In genomic region chrX:103640401-103641155, GRCh38 we compare ENCODE assay signal across 22 cellular contexts. TPM values are rescaled to one million over a fixed set of nuclear protein-coding genes. Genes with fewer than 3 reads are reported as not detected.
DNase-seq lines count a peak whose midpoint lies in the region; ATAC-seq and TF ChIP-seq lines count a peak whose summit lies in the region.
"Had no signal": no experiment of that assay in that cellular context is flagged by ENCODE, and none has a peak within 500 bp of the region (broad histone marks: within the 10 kb centered on the region; RNA-seq: fewer than 3 reads in every experiment).

No MANE protein-coding gene starts in this region.

- H3K4me3 Mint-ChIP-seq in MCF 10A (ENCODE audit: unreplicated experiment), result no peak overlapping the region
- H3K4me3 Mint-ChIP-seq in activated CD4-positive, alpha-beta memory T cell treated with anti-CD3 and anti-CD28 coated beads, Interleukin-2, amount 10 ng/mL, durations not matched to agents 7 days and 5 days, result no peak overlapping the region
- H3K4me3 Mint-ChIP-seq: dendritic cell treated with granulocyte-macrophage colony-stimulating factor and Interleukin-4, amounts not matched to agents 40 ng/mL and 50 ng/mL, for 4 days; nephron had no signal

- H3K27me3 Mint-ChIP-seq in MCF 10A (ENCODE audit: insufficient read depth, unreplicated experiment), result peaks cover 41% of the 10 kb centered on the region
- peaks cover 3% of the 10 kb centered on the region for H3K27me3 Mint-ChIP-seq in activated CD4-positive, alpha-beta memory T cell treated with anti-CD3 and anti-CD28 coated beads, Interleukin-2, amount 10 ng/mL, durations not matched to agents 7 days and 5 days
- H3K27me3 Mint-ChIP-seq: dendritic cell treated with granulocyte-macrophage colony-stimulating factor and Interleukin-4, amounts not matched to agents 40 ng/mL and 50 ng/mL, for 4 days had no signal

- H3K27ac Mint-ChIP-seq in MCF 10A (ENCODE audit: low read depth, unreplicated experiment), result no peak overlapping the region
- H3K27ac Mint-ChIP-seq in activated CD4-positive, alpha-beta memory T cell treated with anti-CD3 and anti-CD28 coated beads, Interleukin-2, amount 10 ng/mL, durations not matched to agents 7 days and 5 days, result no peak overlapping the region
- H3K27ac Mint-ChIP-seq: dendritic cell treated with granulocyte-macrophage colony-stimulating factor and Interleukin-4, amounts not matched to agents 40 ng/mL and 50 ng/mL, for 4 days; nephron had no signal

- no peaks in the 10 kb centered on the region for H3K9me3 ChIP-seq in mammary epithelial cell (replicated peaks; ENCODE audit: insufficient read depth, low read length)
- H3K9me3 ChIP-seq: ascending aorta, transverse colon had no signal

- peak; percentile 33 for DNase-seq in mammary epithelial cell
- no peak for DNase-seq in MCF 10A (ENCODE audit: unreplicated experiment)
- DNase-seq in amniotic epithelial cell (ENCODE audit: low read depth), result peak; percentile 70
- DNase-seq in foreskin fibroblast, result peak; percentile 62 to 73
- no peak for DNase-seq in activated CD4-positive, alpha-beta memory T cell treated with anti-CD3 and anti-CD28 coated beads, Interleukin-2, amount 10 ng/mL, durations not matched to agents 7 days and 5 days
- DNase-seq in GF-D8 (lab: John Stamatoyannopoulos, UW), result no peak
- no peak for DNase-seq in SW480 (ENCODE audit: low spot score)
- DNase-seq: activated CD4-positive, alpha-beta T cell treated with anti-CD3 and anti-CD28 coated beads for 1 hour; activated effector memory CD4-positive, alpha-beta T cell treated with anti-CD3 and anti-CD28 coated beads, Interleukin-2, amount 50 U/mL, for 16 hours; DMS153; mesendoderm; NCI-H2029; NCI-H510A; SIG-M5; stimulated activated naive CD4-positive, alpha-beta T cell; transverse colon had no signal

- H3K36me3 Mint-ChIP-seq in MCF 10A (ENCODE audit: insufficient read depth, unreplicated experiment), result no peaks in the 10 kb centered on the region
- H3K36me3 Mint-ChIP-seq in activated CD4-positive, alpha-beta memory T cell treated with anti-CD3 and anti-CD28 coated beads, Interleukin-2, amount 10 ng/mL, durations not matched to agents 7 days and 5 days (ENCODE audit: low read depth), result no peaks in the 10 kb centered on the region

- no peaks in the 10 kb centered on the region for H3K79me2 ChIP-seq in mammary epithelial cell (ENCODE audit: insufficient read depth, low read length)

- intact Hi-C loops in mammary epithelial cell (cut with micrococcal nuclease), result no loop called here
- intact Hi-C loops in MCF 10A (cut with micrococcal nuclease), result no loop called here

- H3K36me3 ChIP-seq in mammary epithelial cell (ENCODE audit: insufficient read depth, low read length), result no peaks in the 10 kb centered on the region
- H3K36me3 ChIP-seq: ascending aorta, transverse colon had no signal

- H3K4me1 Mint-ChIP-seq in MCF 10A (ENCODE audit: insufficient read depth, unreplicated experiment), result no peaks in the 10 kb centered on the region
- H3K4me1 Mint-ChIP-seq in activated CD4-positive, alpha-beta memory T cell treated with anti-CD3 and anti-CD28 coated beads, Interleukin-2, amount 10 ng/mL, durations not matched to agents 7 days and 5 days, result no peaks in the 10 kb centered on the region
- H3K4me1 Mint-ChIP-seq: nephron had no signal

- no peaks in the 10 kb centered on the region for H3K27me3 ChIP-seq in mammary epithelial cell (ENCODE audit: insufficient read depth, low read length)
- H3K27me3 ChIP-seq: ascending aorta, transverse colon had no signal

- dilution Hi-C loops in mammary epithelial cell (cut with HindIII; ENCODE audit: low sequenced_read_pairs), result loop anchor here (5.0 kb wide), 2 partner anchors 58 to 88 kb away; no protein-coding TSS in a partner anchor

- H3K9me3 Mint-ChIP-seq in MCF 10A (ENCODE audit: unreplicated experiment), result peaks cover 1% of the 10 kb centered on the region
- H3K9me3 Mint-ChIP-seq in activated CD4-positive, alpha-beta memory T cell treated with anti-CD3 and anti-CD28 coated beads, Interleukin-2, amount 10 ng/mL, durations not matched to agents 7 days and 5 days, result no peaks in the 10 kb centered on the region
- H3K9me3 Mint-ChIP-seq: dendritic cell treated with granulocyte-macrophage colony-stimulating factor and Interleukin-4, amounts not matched to agents 40 ng/mL and 50 ng/mL, for 4 days had no signal

- H3K4me3 ChIP-seq in mammary epithelial cell (replicated peaks in 1 of 3; ENCODE audit: insufficient read depth in 1 of 3, low read depth in 2 of 3, low read length in 3 of 3) (no peak overlapping the region), foreskin fibroblast (ENCODE audit: low read depth in 1 of 2, low read length in 2 of 2) (no peak overlapping the region)
- H3K4me3 ChIP-seq: ascending aorta, transverse colon had no signal

- TF ChIP-seq CTCF in mammary epithelial cell (conservative IDR thresholded peaks at IDR 0.05 in 1 of 2, IDR thresholded peaks at IDR 0.05 in 1 of 2; ENCODE audit: extremely low read depth in 1 of 2, insufficient read depth in 1 of 2, low read depth in 1 of 2, low read length in 2 of 2), result no peak
- TF ChIP-seq CTCF in MCF 10A (IDR thresholded peaks at IDR 0.05; ENCODE audit: unreplicated experiment), result no peak
- TF ChIP-seq CTCF in foreskin fibroblast (IDR thresholded peaks at IDR 0.05; ENCODE audit: low read depth, low read length), result no peak

- no peak overlapping the region for H3K4me2 ChIP-seq in mammary epithelial cell (ENCODE audit: insufficient read depth, low read depth, low read length)

- no peak for ATAC-seq in GM19023 (IDR thresholded peaks at IDR 0.05; ENCODE audit: unreplicated experiment)

- in situ Hi-C loops in mammary epithelial cell (cut with MboI; ENCODE audit: low sequenced_read_pairs in 2 of 2), result no loop called here

- BruUV-seq in mammary epithelial cell (replicated peaks; lab: Mats Ljungman, UMichigan) (no TSS peak), MCF 10A (replicated peaks; lab: Mats Ljungman, UMichigan) (no TSS peak)

- H3K4me1 ChIP-seq in mammary epithelial cell (ENCODE audit: insufficient read depth, low read length), result peaks cover 26% of the 10 kb centered on the region
- H3K4me1 ChIP-seq: ascending aorta, transverse colon had no signal

- no peak overlapping the region for H2AFZ ChIP-seq in mammary epithelial cell (ENCODE audit: low read depth, low read length)

- WGBS in mammary epithelial cell (ENCODE audit: low coverage, missing lambda C conversion rate), result 61% methylated on average over 4 of the region's 4 CpGs

- H3K27ac ChIP-seq in mammary epithelial cell (ENCODE audit: insufficient read depth, low read depth, low read length), result no peak overlapping the region
- H3K27ac ChIP-seq: 22Rv1, ascending aorta, C4-2B, transverse colon had no signal

- CTCF ChIA-PET in mammary epithelial cell (lab: Charles Lee; ENCODE audit: low non-redundant PET), result no interaction called here
- CTCF ChIA-PET in MCF 10A (lab: Yijun Ruan, JAX), result no interaction called here
- CTCF ChIA-PET in activated CD4-positive, alpha-beta memory T cell treated with anti-CD3 and anti-CD28 coated beads, Interleukin-2, amount 10 ng/mL, durations not matched to agents 7 days and 5 days (lab: Charles Lee), result no interaction called here

- H3K9ac ChIP-seq in mammary epithelial cell (ENCODE audit: insufficient read depth, low read length), result no peak overlapping the region

- H4K20me1 ChIP-seq in mammary epithelial cell (ENCODE audit: insufficient read depth, low read length), result no peaks in the 10 kb centered on the region

- POLR2A ChIA-PET in MCF 10A (lab: Yijun Ruan, JAX), result interaction anchor here (0.7 kb wide), 1 partner anchor 517 kb away, joined by 3 read pairs; no protein-coding TSS in a partner anchor
- POLR2A ChIA-PET in activated CD4-positive, alpha-beta memory T cell treated with anti-CD3 and anti-CD28 coated beads, Interleukin-2, amount 10 ng/mL, durations not matched to agents 7 days and 5 days (lab: Charles Lee), result interaction anchor here (0.9 kb wide), 1 partner anchor 16 kb away, joined by 3 read pairs; no protein-coding TSS in a partner anchor

RNA-seq across cellular contexts. Expression of gene TCEAL1, which starts 11.8 kb away (rescaled TPM):
- total RNA-seq in mammary epithelial cell, result 10 to 100 TPM; 13.5 to 32.8 TPM
- 15.6 TPM for polyA plus RNA-seq in mammary epithelial cell
- polyA minus RNA-seq in mammary epithelial cell, result not detected
- 5.7 and 8.1 TPM in 2 replicates for total RNA-seq in MCF 10A (2022)
- total RNA-seq in activated CD4-positive, alpha-beta memory T cell treated with anti-CD3 and anti-CD28 coated beads, Interleukin-2, amount 10 ng/mL, durations not matched to agents 7 days and 5 days, result 1 to 10 TPM; 6.5 to 6.7 TPM

RNA-seq across cellular contexts. Expression of gene TCEAL3, which starts 32.8 kb away (rescaled TPM):
- 10 to 100 TPM in 1 of 2 donors, 1 to 10 TPM in 1; 9.3 to 41.2 TPM for total RNA-seq in mammary epithelial cell
- 22.2 TPM for polyA plus RNA-seq in mammary epithelial cell
- polyA minus RNA-seq in mammary epithelial cell, result 28.1 TPM
- 15.1 and 18.9 TPM in 2 replicates for total RNA-seq in MCF 10A (2022)
- 1 to 10 TPM; 2.5 to 3.0 TPM for total RNA-seq in activated CD4-positive, alpha-beta memory T cell treated with anti-CD3 and anti-CD28 coated beads, Interleukin-2, amount 10 ng/mL, durations not matched to agents 7 days and 5 days

RNA-seq across cellular contexts. Expression of gene MORF4L2, which starts 45.9 kb away (rescaled TPM):
- total RNA-seq in mammary epithelial cell (100 to 1,000 TPM; 465 to 771 TPM), MCF 10A (2022) (463 and 496 TPM in 2 replicates)
- 670 TPM for polyA plus RNA-seq in mammary epithelial cell
- 180 TPM for polyA minus RNA-seq in mammary epithelial cell
- total RNA-seq in activated CD4-positive, alpha-beta memory T cell treated with anti-CD3 and anti-CD28 coated beads, Interleukin-2, amount 10 ng/mL, durations not matched to agents 7 days and 5 days, result 100 to 1,000 TPM; 134 to 135 TPM

RNA-seq across cellular contexts. Expression of gene TCEAL4, which starts 55.3 kb away (rescaled TPM):
- total RNA-seq in mammary epithelial cell, result 10 to 100 TPM; 33.3 to 98.1 TPM
- polyA plus RNA-seq in mammary epithelial cell, result 35.8 TPM
- 20.3 TPM for polyA minus RNA-seq in mammary epithelial cell
- total RNA-seq in MCF 10A (2022), result 63.7 and 64.4 TPM in 2 replicates
- total RNA-seq in activated CD4-positive, alpha-beta memory T cell treated with anti-CD3 and anti-CD28 coated beads, Interleukin-2, amount 10 ng/mL, durations not matched to agents 7 days and 5 days, result 1 to 10 TPM; 3.4 to 4.7 TPM

Comparison
In these comparisons a context has a peak if more than half of its experiments do, and no peak if none do; other contexts are left out.
1. DNase-seq: peak in mammary epithelial cell (single experiment), amniotic epithelial cell (single experiment) and foreskin fibroblast (2 of 2); none in MCF 10A (single experiment), activated CD4-positive, alpha-beta memory T cell treated with anti-CD3 and anti-CD28 coated beads, Interleukin-2, amount 10 ng/mL, durations not matched to agents 7 days and 5 days (single experiment), GF-D8 (single experiment) and SW480 (single experiment).